Comparison of ENCODE assay signal across 17 cellular contexts in the genomic region with DNA sequence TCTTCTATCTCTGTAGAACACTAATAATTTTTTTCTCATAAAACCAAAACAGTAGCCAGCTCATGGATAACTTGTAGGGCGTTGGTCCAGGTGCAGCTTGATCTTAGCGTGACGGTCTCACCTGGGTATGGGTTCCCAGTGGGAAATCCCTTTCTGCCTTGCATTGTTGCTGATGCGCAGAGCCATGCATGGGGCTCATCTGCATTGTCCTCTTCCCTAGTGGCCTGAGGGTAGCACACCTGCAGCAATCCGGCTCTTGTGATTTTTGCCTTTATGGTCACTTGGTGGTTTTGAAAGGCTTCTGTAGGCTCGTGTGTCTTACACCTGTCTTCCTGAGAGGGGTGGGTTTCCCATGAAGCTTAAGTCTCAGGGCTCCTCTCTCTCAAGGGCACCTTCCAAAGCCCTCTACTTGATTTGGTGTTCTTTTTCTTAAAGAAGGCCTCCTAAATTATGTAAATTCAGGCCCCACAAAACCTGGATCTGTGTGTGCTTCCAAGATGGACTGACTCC.
DNase-seq lines count a peak whose midpoint lies in the region; ATAC-seq lines count a peak whose summit lies in the region.
"Had no signal": no experiment of that assay in that cellular context is flagged by ENCODE, and none has a peak within 500 bp of the region (broad histone marks: within the 10 kb centered on the region; RNA-seq: fewer than 3 reads in every experiment).

No MANE protein-coding gene starts in this region.

- peaks cover 98% of the 10 kb centered on the region for H3K4me1 Mint-ChIP-seq in activated naive CD4-positive, alpha-beta T cell treated with anti-CD3 and anti-CD28 coated beads, Interleukin-2, amount 50 U/mL, for 24 hours
- H3K4me1 Mint-ChIP-seq in activated CD8-positive, alpha-beta T cell treated with anti-CD3 and anti-CD28 coated beads, Interleukin-2, amount 10 ng/mL, durations not matched to agents 7 days and 5 days (ENCODE audit: low read depth): peaks cover 98% of the 10 kb centered on the region
- peaks cover 99 to 100% of the 10 kb centered on the region in 2 donors for H3K4me1 Mint-ChIP-seq in immature natural killer cell
- H3K4me1 Mint-ChIP-seq: neural crest cell had no signal

- CTCF ChIA-PET in activated CD8-positive, alpha-beta T cell treated with anti-CD3 and anti-CD28 coated beads, Interleukin-2, amount 10 ng/mL, durations not matched to agents 7 days and 5 days (lab: Charles Lee): interaction anchor here (0.6 to 3.3 kb wide), 20 partner anchors 9 to 156 kb away, joined by 3 to 22 read pairs (median 4); no protein-coding TSS in a partner anchor

- peak; percentile 2 for ATAC-seq in activated CD8-positive, alpha-beta T cell treated with anti-CD3 and anti-CD28 coated beads, Interleukin-2, amount 10 ng/mL, durations not matched to agents 7 days and 5 days
- no peak for ATAC-seq in HG02885 (IDR thresholded peaks at IDR 0.05; ENCODE audit: poor library complexity, unreplicated experiment)
- ATAC-seq: PC-3, WTC11 had no signal

- H3K27me3 Mint-ChIP-seq in activated naive CD4-positive, alpha-beta T cell treated with anti-CD3 and anti-CD28 coated beads, Interleukin-2, amount 50 U/mL, for 24 hours: no peaks in the 10 kb centered on the region
- H3K27me3 Mint-ChIP-seq in activated CD8-positive, alpha-beta T cell treated with anti-CD3 and anti-CD28 coated beads, Interleukin-2, amount 10 ng/mL, durations not matched to agents 7 days and 5 days (ENCODE audit: low read depth): no peaks in the 10 kb centered on the region
- H3K27me3 Mint-ChIP-seq in immature natural killer cell (ENCODE audit: low read depth in 3 of 3): peaks cover 17 to 59% (median 47%) of the 10 kb centered on the region in 3 donors

- H3K9me3 Mint-ChIP-seq in activated naive CD4-positive, alpha-beta T cell treated with anti-CD3 and anti-CD28 coated beads, Interleukin-2, amount 50 U/mL, for 24 hours: no peaks in the 10 kb centered on the region
- H3K9me3 Mint-ChIP-seq in activated CD8-positive, alpha-beta T cell treated with anti-CD3 and anti-CD28 coated beads, Interleukin-2, amount 10 ng/mL, durations not matched to agents 7 days and 5 days (ENCODE audit: insufficient read depth): no peaks in the 10 kb centered on the region
- H3K9me3 Mint-ChIP-seq in immature natural killer cell: no peaks in the 10 kb centered on the region
- H3K9me3 Mint-ChIP-seq: neural crest cell, WTC11 had no signal

- peak overlapping the region; percentile 76 for H3K4me3 Mint-ChIP-seq in activated naive CD4-positive, alpha-beta T cell treated with anti-CD3 and anti-CD28 coated beads, Interleukin-2, amount 50 U/mL, for 24 hours
- peak overlapping the region; percentile 77 for H3K4me3 Mint-ChIP-seq in activated CD8-positive, alpha-beta T cell treated with anti-CD3 and anti-CD28 coated beads, Interleukin-2, amount 10 ng/mL, durations not matched to agents 7 days and 5 days
- peak overlapping the region; percentile 68 to 86 (median 75) for H3K4me3 Mint-ChIP-seq in immature natural killer cell
- H3K4me3 Mint-ChIP-seq: neural crest cell, WTC11 had no signal

- no peak for DNase-seq in activated naive CD4-positive, alpha-beta T cell treated with anti-CD3 and anti-CD28 coated beads, Interleukin-2, amount 50 U/mL, for 16 hours
- DNase-seq in activated CD8-positive, alpha-beta T cell treated with anti-CD3 and anti-CD28 coated beads, Interleukin-2, amount 10 ng/mL, durations not matched to agents 7 days and 5 days: no peak
- DNase-seq in immature natural killer cell: no peak
- no peak for DNase-seq in NCI-H748 treated with DMSO at 0.1 percent for 48 hours (lab: John Stamatoyannopoulos, UW)
- DNase-seq in stimulated activated naive CD4-positive, alpha-beta T cell (lab: John Stamatoyannopoulos, UW): no peak
- DNase-seq: aorta, esophagus squamous epithelium, MG63, NCI-H146, NCI-H2171 treated with DMSO at 0.1 percent for 48 hours, NCI-H69, PC-3, SJCRH30 had no signal

- H3K27ac Mint-ChIP-seq in activated naive CD4-positive, alpha-beta T cell treated with anti-CD3 and anti-CD28 coated beads, Interleukin-2, amount 50 U/mL, for 24 hours: peak overlapping the region; percentile 96
- H3K27ac Mint-ChIP-seq in activated CD8-positive, alpha-beta T cell treated with anti-CD3 and anti-CD28 coated beads, Interleukin-2, amount 10 ng/mL, durations not matched to agents 7 days and 5 days: peak overlapping the region; percentile 98
- H3K27ac Mint-ChIP-seq in immature natural killer cell: peak overlapping the region; percentile 90 to 98 (median 94)
- H3K27ac Mint-ChIP-seq: WTC11 had no signal

- H3K36me3 Mint-ChIP-seq in activated naive CD4-positive, alpha-beta T cell treated with anti-CD3 and anti-CD28 coated beads, Interleukin-2, amount 50 U/mL, for 24 hours: peaks cover 57% of the 10 kb centered on the region
- H3K36me3 Mint-ChIP-seq in activated CD8-positive, alpha-beta T cell treated with anti-CD3 and anti-CD28 coated beads, Interleukin-2, amount 10 ng/mL, durations not matched to agents 7 days and 5 days (ENCODE audit: low read depth): peaks cover 92% of the 10 kb centered on the region
- H3K36me3 Mint-ChIP-seq in immature natural killer cell: peaks cover 41 to 72% (median 59%) of the 10 kb centered on the region in 3 donors
- H3K36me3 Mint-ChIP-seq: WTC11 had no signal

- POLR2A ChIA-PET in activated CD8-positive, alpha-beta T cell treated with anti-CD3 and anti-CD28 coated beads, Interleukin-2, amount 10 ng/mL, durations not matched to agents 7 days and 5 days (lab: Charles Lee): interaction anchor here (0.8 to 3.5 kb wide), 22 partner anchors 9 to 133 kb away, joined by 3 to 21 read pairs (median 4); no protein-coding TSS in a partner anchor
